In the genomic region with DNA sequence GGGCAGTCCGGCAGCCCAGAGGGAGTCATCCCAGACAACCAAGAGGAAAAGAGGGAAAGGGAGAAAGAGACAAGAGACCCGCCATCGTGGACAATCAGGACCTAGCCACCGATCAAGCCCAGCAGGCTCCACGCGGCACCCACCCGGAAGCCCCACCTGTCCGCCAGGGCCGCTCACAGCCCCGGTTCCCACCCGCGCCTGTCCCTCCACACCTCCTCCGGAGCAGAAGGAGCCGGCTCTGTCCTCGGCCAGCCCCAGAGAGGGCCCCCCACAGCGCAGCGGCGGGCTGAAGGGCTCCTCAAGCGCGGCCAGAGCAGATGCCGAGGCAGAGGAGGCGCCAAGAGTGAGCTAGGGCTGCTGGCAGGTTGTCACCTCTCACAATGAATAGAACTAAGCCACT, we compare ENCODE assay signal across 24 cellular contexts.
"Had no signal": no experiment of that assay in that cellular context is flagged by ENCODE, and none has a peak within 500 bp of the region (broad histone marks: within the 10 kb centered on the region; RNA-seq: fewer than 3 reads in every experiment).

No MANE protein-coding gene starts in this region.

- ATAC-seq: activated T-helper 17 cell treated with anti-CD3 and anti-CD28 coated beads, Interleukin-2, amount 50 U/mL, for 72 hours; K562; PC-3; SK-N-SH treated with all-trans-retinoic acid at 6 μM for 48 hours had no signal

- DNase-seq: activated B cell treated with CpG ODN at 0.5 μM for 24 hours; activated CD4-positive, alpha-beta memory T cell treated with anti-CD3 and anti-CD28 coated beads, Interleukin-2, amount 10 ng/mL, durations not matched to agents 7 days and 5 days; activated CD4-positive, alpha-beta T cell treated with anti-CD3 and anti-CD28 coated beads, Interleukin-2, amount 10 ng/mL, durations not matched to agents 7 days and 5 days; activated gamma-delta T cell; activated naive CD4-positive, alpha-beta T cell treated with anti-CD3 and anti-CD28 coated beads for 36 hours; activated T-cell treated with anti-CD3 and anti-CD28 coated beads for 4 hours; activated T-cell treated with anti-CD3 and anti-CD28 coated beads, Interleukin-2, amount 50 U/mL, for 48 hours; amygdala; Kasumi-1; NCI-H1105 treated with DMSO at 0.1 percent for 48 hours; NCI-H1436 treated with DMSO at 0.1 percent for 48 hours; NCI-H1930; NCI-H2171; NCI-H226; NCI-H510A treated with DMSO at 0.1 percent for 48 hours; NCI-H69; NK-92 treated with Interleukin-12 subunit alpha and Interleukin-12 subunit beta, amount 100 ng/mL, for 24 hours; PC-3; SHP77; T-helper 9 cell had no signal

- H3K36me3 ChIP-seq: SJSA1 had no signal

- H3K4me3 ChIP-seq: K562, SJSA1 had no signal

- H3K9me3 ChIP-seq: SJSA1 had no signal

- H3K4me1 ChIP-seq: SJSA1 had no signal

- H3K27ac ChIP-seq: SJSA1 had no signal

- H3K27me3 ChIP-seq: SJSA1 had no signal
